Comparison of ENCODE assay signal across 1 cellular context in the genomic region with DNA sequence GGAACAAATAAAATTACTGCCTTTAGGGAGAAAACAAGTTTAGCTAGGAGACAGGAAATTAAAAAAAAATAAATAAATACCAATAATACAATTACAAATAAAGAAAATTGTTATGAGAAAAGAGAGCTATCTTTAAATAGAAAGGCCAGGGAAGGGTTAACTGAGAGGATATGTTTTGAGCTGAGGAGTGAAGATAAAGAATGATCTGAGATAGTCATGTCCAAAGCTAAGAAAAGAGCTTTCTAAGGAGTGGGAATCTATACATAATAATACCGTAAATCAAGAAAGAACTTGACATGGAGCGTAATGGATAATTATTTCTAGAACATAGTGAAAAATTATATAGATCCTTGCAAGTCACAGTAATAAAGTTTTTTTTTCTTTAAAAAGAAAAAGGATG.
A peak's percentile ranks its signal among the peaks of the same experiment; 100 is the strongest.
TF ChIP-seq lines count a peak whose summit lies in the region.

No MANE protein-coding gene starts in this region.

TF ChIP-seq in K562, 482 proteins besides CTCF, POLR2A, EP300 and RAD21 (continued from another document and continues in another):
- TF ChIP-seq, protein P1, sequence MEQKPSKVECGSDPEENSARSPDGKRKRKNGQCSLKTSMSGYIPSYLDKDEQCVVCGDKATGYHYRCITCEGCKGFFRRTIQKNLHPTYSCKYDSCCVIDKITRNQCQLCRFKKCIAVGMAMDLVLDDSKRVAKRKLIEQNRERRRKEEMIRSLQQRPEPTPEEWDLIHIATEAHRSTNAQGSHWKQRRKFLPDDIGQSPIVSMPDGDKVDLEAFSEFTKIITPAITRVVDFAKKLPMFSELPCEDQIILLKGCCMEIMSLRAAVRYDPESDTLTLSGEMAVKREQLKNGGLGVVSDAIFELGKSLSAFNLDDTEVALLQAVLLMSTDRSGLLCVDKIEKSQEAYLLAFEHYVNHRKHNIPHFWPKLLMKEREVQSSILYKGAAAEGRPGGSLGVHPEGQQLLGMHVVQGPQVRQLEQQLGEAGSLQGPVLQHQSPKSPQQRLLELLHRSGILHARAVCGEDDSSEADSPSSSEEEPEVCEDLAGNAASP (IDR thresholded peaks at IDR 0.05) = no peak
- no peak for TF ChIP-seq SETDB1 (IDR thresholded peaks at IDR 0.05; ENCODE audit: low read length)
- TF ChIP-seq, protein P2, sequence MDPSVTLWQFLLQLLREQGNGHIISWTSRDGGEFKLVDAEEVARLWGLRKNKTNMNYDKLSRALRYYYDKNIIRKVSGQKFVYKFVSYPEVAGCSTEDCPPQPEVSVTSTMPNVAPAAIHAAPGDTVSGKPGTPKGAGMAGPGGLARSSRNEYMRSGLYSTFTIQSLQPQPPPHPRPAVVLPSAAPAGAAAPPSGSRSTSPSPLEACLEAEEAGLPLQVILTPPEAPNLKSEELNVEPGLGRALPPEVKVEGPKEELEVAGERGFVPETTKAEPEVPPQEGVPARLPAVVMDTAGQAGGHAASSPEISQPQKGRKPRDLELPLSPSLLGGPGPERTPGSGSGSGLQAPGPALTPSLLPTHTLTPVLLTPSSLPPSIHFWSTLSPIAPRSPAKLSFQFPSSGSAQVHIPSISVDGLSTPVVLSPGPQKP (CRISPR knock-in tag; IDR thresholded peaks at IDR 0.05) = no peak
- TF ChIP-seq ERF (CRISPR knock-in tag; IDR thresholded peaks at IDR 0.05) = no peak
- TF ChIP-seq, protein P3, sequence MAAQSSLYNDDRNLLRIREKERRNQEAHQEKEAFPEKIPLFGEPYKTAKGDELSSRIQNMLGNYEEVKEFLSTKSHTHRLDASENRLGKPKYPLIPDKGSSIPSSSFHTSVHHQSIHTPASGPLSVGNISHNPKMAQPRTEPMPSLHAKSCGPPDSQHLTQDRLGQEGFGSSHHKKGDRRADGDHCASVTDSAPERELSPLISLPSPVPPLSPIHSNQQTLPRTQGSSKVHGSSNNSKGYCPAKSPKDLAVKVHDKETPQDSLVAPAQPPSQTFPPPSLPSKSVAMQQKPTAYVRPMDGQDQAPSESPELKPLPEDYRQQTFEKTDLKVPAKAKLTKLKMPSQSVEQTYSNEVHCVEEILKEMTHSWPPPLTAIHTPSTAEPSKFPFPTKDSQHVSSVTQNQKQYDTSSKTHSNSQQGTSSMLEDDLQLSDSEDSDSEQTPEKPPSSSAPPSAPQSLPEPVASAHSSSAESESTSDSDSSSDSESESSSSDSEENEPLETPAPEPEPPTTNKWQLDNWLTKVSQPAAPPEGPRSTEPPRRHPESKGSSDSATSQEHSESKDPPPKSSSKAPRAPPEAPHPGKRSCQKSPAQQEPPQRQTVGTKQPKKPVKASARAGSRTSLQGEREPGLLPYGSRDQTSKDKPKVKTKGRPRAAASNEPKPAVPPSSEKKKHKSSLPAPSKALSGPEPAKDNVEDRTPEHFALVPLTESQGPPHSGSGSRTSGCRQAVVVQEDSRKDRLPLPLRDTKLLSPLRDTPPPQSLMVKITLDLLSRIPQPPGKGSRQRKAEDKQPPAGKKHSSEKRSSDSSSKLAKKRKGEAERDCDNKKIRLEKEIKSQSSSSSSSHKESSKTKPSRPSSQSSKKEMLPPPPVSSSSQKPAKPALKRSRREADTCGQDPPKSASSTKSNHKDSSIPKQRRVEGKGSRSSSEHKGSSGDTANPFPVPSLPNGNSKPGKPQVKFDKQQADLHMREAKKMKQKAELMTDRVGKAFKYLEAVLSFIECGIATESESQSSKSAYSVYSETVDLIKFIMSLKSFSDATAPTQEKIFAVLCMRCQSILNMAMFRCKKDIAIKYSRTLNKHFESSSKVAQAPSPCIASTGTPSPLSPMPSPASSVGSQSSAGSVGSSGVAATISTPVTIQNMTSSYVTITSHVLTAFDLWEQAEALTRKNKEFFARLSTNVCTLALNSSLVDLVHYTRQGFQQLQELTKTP (IDR thresholded peaks at IDR 0.05; ENCODE audit: low read depth in 1 of 2, partially characterized antibody in 2 of 2) = no peak
- no peak for TF ChIP-seq ZNF316 (IDR thresholded peaks at IDR 0.05)
- no peak for TF ChIP-seq ZNF3 (CRISPR knock-in tag; IDR thresholded peaks at IDR 0.05)
- no peak for TF ChIP-seq KDM5B (IDR thresholded peaks at IDR 0.05; ENCODE audit: insufficient replicate concordance, low read depth, low read length)
- TF ChIP-seq, protein P4, sequence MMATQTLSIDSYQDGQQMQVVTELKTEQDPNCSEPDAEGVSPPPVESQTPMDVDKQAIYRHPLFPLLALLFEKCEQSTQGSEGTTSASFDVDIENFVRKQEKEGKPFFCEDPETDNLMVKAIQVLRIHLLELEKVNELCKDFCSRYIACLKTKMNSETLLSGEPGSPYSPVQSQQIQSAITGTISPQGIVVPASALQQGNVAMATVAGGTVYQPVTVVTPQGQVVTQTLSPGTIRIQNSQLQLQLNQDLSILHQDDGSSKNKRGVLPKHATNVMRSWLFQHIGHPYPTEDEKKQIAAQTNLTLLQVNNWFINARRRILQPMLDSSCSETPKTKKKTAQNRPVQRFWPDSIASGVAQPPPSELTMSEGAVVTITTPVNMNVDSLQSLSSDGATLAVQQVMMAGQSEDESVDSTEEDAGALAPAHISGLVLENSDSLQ (IDR thresholded peaks at IDR 0.05) = 0 out of 2 replicates have a peak, but pooled peaks have one; percentile 25
- TF ChIP-seq MEIS2 (IDR thresholded peaks at IDR 0.05; ENCODE audit: partially characterized antibody) = peak; percentile 60
- TF ChIP-seq HNRNPL (IDR thresholded peaks at IDR 0.05; ENCODE audit: low read depth, low read length) = no peak
- no peak for TF ChIP-seq ZSCAN29 (IDR thresholded peaks at IDR 0.05)
- TF ChIP-seq FOXK2 (conservative IDR thresholded peaks at IDR 0.05 in 1 of 2, IDR thresholded peaks at IDR 0.05 in 1 of 2; ENCODE audit: low read depth in 2 of 2) = no peak
- no peak for TF ChIP-seq DACH1 (IDR thresholded peaks at IDR 0.05; ENCODE audit: partially characterized antibody)
- TF ChIP-seq, protein P5, sequence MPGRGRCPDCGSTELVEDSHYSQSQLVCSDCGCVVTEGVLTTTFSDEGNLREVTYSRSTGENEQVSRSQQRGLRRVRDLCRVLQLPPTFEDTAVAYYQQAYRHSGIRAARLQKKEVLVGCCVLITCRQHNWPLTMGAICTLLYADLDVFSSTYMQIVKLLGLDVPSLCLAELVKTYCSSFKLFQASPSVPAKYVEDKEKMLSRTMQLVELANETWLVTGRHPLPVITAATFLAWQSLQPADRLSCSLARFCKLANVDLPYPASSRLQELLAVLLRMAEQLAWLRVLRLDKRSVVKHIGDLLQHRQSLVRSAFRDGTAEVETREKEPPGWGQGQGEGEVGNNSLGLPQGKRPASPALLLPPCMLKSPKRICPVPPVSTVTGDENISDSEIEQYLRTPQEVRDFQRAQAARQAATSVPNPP (IDR thresholded peaks at IDR 0.05; ENCODE audit: borderline replicate concordance, insufficient read depth, insufficient read length) = no peak
- TF ChIP-seq, protein P6, sequence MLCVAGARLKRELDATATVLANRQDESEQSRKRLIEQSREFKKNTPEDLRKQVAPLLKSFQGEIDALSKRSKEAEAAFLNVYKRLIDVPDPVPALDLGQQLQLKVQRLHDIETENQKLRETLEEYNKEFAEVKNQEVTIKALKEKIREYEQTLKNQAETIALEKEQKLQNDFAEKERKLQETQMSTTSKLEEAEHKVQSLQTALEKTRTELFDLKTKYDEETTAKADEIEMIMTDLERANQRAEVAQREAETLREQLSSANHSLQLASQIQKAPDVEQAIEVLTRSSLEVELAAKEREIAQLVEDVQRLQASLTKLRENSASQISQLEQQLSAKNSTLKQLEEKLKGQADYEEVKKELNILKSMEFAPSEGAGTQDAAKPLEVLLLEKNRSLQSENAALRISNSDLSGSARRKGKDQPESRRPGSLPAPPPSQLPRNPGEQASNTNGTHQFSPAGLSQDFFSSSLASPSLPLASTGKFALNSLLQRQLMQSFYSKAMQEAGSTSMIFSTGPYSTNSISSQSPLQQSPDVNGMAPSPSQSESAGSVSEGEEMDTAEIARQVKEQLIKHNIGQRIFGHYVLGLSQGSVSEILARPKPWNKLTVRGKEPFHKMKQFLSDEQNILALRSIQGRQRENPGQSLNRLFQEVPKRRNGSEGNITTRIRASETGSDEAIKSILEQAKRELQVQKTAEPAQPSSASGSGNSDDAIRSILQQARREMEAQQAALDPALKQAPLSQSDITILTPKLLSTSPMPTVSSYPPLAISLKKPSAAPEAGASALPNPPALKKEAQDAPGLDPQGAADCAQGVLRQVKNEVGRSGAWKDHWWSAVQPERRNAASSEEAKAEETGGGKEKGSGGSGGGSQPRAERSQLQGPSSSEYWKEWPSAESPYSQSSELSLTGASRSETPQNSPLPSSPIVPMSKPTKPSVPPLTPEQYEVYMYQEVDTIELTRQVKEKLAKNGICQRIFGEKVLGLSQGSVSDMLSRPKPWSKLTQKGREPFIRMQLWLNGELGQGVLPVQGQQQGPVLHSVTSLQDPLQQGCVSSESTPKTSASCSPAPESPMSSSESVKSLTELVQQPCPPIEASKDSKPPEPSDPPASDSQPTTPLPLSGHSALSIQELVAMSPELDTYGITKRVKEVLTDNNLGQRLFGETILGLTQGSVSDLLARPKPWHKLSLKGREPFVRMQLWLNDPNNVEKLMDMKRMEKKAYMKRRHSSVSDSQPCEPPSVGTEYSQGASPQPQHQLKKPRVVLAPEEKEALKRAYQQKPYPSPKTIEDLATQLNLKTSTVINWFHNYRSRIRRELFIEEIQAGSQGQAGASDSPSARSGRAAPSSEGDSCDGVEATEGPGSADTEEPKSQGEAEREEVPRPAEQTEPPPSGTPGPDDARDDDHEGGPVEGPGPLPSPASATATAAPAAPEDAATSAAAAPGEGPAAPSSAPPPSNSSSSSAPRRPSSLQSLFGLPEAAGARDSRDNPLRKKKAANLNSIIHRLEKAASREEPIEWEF (CRISPR knock-in tag; IDR thresholded peaks at IDR 0.05) = no peak
- no peak for TF ChIP-seq GTF2A2 (tag; IDR thresholded peaks at IDR 0.05)
- no peak for TF ChIP-seq FOXK1 (CRISPR knock-in tag; IDR thresholded peaks at IDR 0.05; ENCODE audit: borderline replicate concordance)
- TF ChIP-seq ARID1B (IDR thresholded peaks at IDR 0.05) = peak; percentile 64
- TF ChIP-seq ZNF586 (CRISPR knock-in tag; conservative IDR thresholded peaks at IDR 0.05) = no peak
- TF ChIP-seq, protein P7, sequence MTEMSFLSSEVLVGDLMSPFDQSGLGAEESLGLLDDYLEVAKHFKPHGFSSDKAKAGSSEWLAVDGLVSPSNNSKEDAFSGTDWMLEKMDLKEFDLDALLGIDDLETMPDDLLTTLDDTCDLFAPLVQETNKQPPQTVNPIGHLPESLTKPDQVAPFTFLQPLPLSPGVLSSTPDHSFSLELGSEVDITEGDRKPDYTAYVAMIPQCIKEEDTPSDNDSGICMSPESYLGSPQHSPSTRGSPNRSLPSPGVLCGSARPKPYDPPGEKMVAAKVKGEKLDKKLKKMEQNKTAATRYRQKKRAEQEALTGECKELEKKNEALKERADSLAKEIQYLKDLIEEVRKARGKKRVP (CRISPR knock-in tag; IDR thresholded peaks at IDR 0.05) = no peak
- TF ChIP-seq SMAD2 (IDR thresholded peaks at IDR 0.05; ENCODE audit: low read depth, low read length) = no peak
- TF ChIP-seq ZNF124 (CRISPR knock-in tag; IDR thresholded peaks at IDR 0.05) = no peak
- no peak for TF ChIP-seq ZNF197 (CRISPR knock-in tag; IDR thresholded peaks at IDR 0.05; ENCODE audit: low read depth)
- TF ChIP-seq MTA2 (IDR thresholded peaks at IDR 0.05; ENCODE audit: low read depth) = no peak
- TF ChIP-seq, protein P8, sequence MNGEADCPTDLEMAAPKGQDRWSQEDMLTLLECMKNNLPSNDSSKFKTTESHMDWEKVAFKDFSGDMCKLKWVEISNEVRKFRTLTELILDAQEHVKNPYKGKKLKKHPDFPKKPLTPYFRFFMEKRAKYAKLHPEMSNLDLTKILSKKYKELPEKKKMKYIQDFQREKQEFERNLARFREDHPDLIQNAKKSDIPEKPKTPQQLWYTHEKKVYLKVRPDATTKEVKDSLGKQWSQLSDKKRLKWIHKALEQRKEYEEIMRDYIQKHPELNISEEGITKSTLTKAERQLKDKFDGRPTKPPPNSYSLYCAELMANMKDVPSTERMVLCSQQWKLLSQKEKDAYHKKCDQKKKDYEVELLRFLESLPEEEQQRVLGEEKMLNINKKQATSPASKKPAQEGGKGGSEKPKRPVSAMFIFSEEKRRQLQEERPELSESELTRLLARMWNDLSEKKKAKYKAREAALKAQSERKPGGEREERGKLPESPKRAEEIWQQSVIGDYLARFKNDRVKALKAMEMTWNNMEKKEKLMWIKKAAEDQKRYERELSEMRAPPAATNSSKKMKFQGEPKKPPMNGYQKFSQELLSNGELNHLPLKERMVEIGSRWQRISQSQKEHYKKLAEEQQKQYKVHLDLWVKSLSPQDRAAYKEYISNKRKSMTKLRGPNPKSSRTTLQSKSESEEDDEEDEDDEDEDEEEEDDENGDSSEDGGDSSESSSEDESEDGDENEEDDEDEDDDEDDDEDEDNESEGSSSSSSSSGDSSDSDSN (IDR thresholded peaks at IDR 0.05; ENCODE audit: borderline replicate concordance in 1 of 2, low read depth in 2 of 2, low read length in 2 of 2) = no peak
- TF ChIP-seq MYNN (IDR thresholded peaks at IDR 0.05) = no peak
- no peak for TF ChIP-seq MYNN (CRISPR knock-in tag; IDR thresholded peaks at IDR 0.05)
- TF ChIP-seq, protein P9, sequence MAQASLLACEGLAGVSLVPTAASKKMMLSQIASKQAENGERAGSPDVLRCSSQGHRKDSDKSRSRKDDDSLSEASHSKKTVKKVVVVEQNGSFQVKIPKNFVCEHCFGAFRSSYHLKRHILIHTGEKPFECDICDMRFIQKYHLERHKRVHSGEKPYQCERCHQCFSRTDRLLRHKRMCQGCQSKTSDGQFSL (CRISPR knock-in tag; IDR thresholded peaks at IDR 0.05) = no peak
- TF ChIP-seq, protein P9 (tag; IDR thresholded peaks at IDR 0.05) = no peak
- peak; percentile 39; the same call in 1 of the 2 replicates for TF ChIP-seq SMARCA4 (IDR thresholded peaks at IDR 0.05)
- no peak for TF ChIP-seq NR2F6 (CRISPR knock-in tag; IDR thresholded peaks at IDR 0.05)
- no peak for TF ChIP-seq LEF1 (IDR thresholded peaks at IDR 0.05)
- no peak for TF ChIP-seq ZC3H11A (IDR thresholded peaks at IDR 0.05; ENCODE audit: low read depth, low read length)
- no peak for TF ChIP-seq RHOXF2B (CRISPR knock-in tag; conservative IDR thresholded peaks at IDR 0.05)
- TF ChIP-seq SPI1 (IDR thresholded peaks at IDR 0.05; ENCODE audit: borderline replicate concordance, low read depth, low read length) = no peak
- TF ChIP-seq, protein P10, sequence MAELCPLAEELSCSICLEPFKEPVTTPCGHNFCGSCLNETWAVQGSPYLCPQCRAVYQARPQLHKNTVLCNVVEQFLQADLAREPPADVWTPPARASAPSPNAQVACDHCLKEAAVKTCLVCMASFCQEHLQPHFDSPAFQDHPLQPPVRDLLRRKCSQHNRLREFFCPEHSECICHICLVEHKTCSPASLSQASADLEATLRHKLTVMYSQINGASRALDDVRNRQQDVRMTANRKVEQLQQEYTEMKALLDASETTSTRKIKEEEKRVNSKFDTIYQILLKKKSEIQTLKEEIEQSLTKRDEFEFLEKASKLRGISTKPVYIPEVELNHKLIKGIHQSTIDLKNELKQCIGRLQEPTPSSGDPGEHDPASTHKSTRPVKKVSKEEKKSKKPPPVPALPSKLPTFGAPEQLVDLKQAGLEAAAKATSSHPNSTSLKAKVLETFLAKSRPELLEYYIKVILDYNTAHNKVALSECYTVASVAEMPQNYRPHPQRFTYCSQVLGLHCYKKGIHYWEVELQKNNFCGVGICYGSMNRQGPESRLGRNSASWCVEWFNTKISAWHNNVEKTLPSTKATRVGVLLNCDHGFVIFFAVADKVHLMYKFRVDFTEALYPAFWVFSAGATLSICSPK (IDR thresholded peaks at IDR 0.05; ENCODE audit: borderline replicate concordance) = no peak
- no peak for TF ChIP-seq ZNF24 (IDR thresholded peaks at IDR 0.05)
